In the genomic region with DNA sequence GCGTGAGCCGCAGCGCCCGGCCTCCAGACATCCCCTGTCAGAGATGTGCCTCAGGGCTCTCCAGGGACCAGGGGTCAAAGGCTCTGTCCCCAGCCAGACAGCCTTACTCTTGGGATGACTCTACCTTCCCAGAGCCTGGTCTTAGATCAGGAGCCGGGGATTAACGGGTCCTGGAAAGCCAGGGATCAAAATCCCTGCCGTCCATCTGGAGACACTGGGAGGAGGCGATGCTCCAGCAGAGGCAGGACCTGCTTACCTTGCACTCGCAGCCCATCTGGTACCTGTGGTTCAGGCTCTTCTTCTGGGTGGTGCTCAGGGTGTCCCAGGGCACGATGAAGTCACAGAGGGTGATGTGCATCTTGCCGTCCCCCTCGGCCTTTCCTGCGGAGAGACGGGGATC, we compare ENCODE assay signal across 19 cellular contexts. TPM values are rescaled to one million over a fixed set of nuclear protein-coding genes. Genes with fewer than 3 reads are reported as not detected.
DNase-seq lines count a peak whose midpoint lies in the region; ATAC-seq, FAIRE-seq and TF ChIP-seq lines count a peak whose summit lies in the region.
"Had no signal": no experiment of that assay in that cellular context is flagged by ENCODE, and none has a peak within 500 bp of the region (broad histone marks: within the 10 kb centered on the region; RNA-seq: fewer than 3 reads in every experiment).

No MANE protein-coding gene starts in this region.

- DNase-seq in BE2C (peak; percentile 48), D721Med (ENCODE audit: insufficient read length, low spot score) (peak; percentile 85), NCI-H82 treated with DMSO at 0.1 percent for 48 hours (lab: John Stamatoyannopoulos, UW; ENCODE audit: unreplicated experiment) (peak; percentile 34), head of caudate nucleus (no peak), GM23338 (ENCODE audit: low spot score) (no peak)
- DNase-seq in activated naive CD8-positive, alpha-beta T cell treated with anti-CD3 and anti-CD28 coated beads for 36 hours: no peak
- DNase-seq: 8988T; ACHN; AML-193; C1 segment of cervical spinal cord; CD4-positive, alpha-beta memory T cell; DMS53; DMS79 treated with DMSO at 0.1 percent for 48 hours; H7; HCEC 1CT had no signal

- no peak for TF ChIP-seq CTCF in BE2C (IDR thresholded peaks at IDR 0.05; ENCODE audit: low read depth, low read length)
- no peak for TF ChIP-seq CTCF in D721Med (IDR thresholded peaks at IDR 0.05; ENCODE audit: insufficient read depth, missing control alignments)
- no peak for TF ChIP-seq CTCF in GM23338 (conservative IDR thresholded peaks at IDR 0.05; ENCODE audit: low read depth in 2 of 2)

- H3K27ac ChIP-seq in GM23338 (ENCODE audit: low read depth): no peak overlapping the region
- H3K27ac ChIP-seq: A549 had no signal

- no peaks in the 10 kb centered on the region for H3K4me1 Mint-ChIP-seq in activated naive CD8-positive, alpha-beta T cell treated with anti-CD3 and anti-CD28 coated beads for 36 hours
- no peaks in the 10 kb centered on the region for H3K4me1 Mint-ChIP-seq in GM23338
- H3K4me1 Mint-ChIP-seq: CD4-positive, alpha-beta memory T cell had no signal

- no peak for ATAC-seq in GM23338

- no peaks in the 10 kb centered on the region for H3K36me3 Mint-ChIP-seq in activated naive CD8-positive, alpha-beta T cell treated with anti-CD3 and anti-CD28 coated beads for 36 hours
- H3K36me3 Mint-ChIP-seq in GM23338 (ENCODE audit: low read depth): no peaks in the 10 kb centered on the region; the same call in 2 of the 3 replicates
- H3K36me3 Mint-ChIP-seq: CD4-positive, alpha-beta memory T cell had no signal

- H3K36me3 ChIP-seq in BE2C (peaks cover 5% of the 10 kb centered on the region), GM23338 (ENCODE audit: insufficient read depth) (no peaks in the 10 kb centered on the region)

- FAIRE-seq in D721Med (lab: Jason Lieb, UNC): peak; percentile 21
- FAIRE-seq: A549, G401.6, GM12892, H1 had no signal

- H3K4me1 ChIP-seq in BE2C (peaks cover 6% of the 10 kb centered on the region), GM23338 (ENCODE audit: insufficient read depth) (no peaks in the 10 kb centered on the region)

- no peak overlapping the region for H2AFZ ChIP-seq in GM23338

- no peak overlapping the region for H3K4me2 ChIP-seq in GM23338
- H3K4me2 ChIP-seq: A549 had no signal

- no peaks in the 10 kb centered on the region for H4K20me1 ChIP-seq in GM23338 (replicated peaks; ENCODE audit: insufficient read depth)

- H3K79me2 ChIP-seq in GM23338 (replicated peaks; ENCODE audit: insufficient read depth): no peaks in the 10 kb centered on the region

- intact Hi-C loops in head of caudate nucleus (cut with DNase I): no loop called here

- no peak overlapping the region for H3K27ac Mint-ChIP-seq in activated naive CD8-positive, alpha-beta T cell treated with anti-CD3 and anti-CD28 coated beads for 36 hours
- no peak overlapping the region for H3K27ac Mint-ChIP-seq in GM23338

- H3F3A ChIP-seq in GM23338 (replicated peaks; ENCODE audit: low read depth): no peaks in the 10 kb centered on the region; the same call in 1 of the 2 replicates

- H3K9me3 Mint-ChIP-seq in activated naive CD8-positive, alpha-beta T cell treated with anti-CD3 and anti-CD28 coated beads for 36 hours: no peaks in the 10 kb centered on the region
- H3K9me3 Mint-ChIP-seq in GM23338: no peaks in the 10 kb centered on the region
- H3K9me3 Mint-ChIP-seq: CD4-positive, alpha-beta memory T cell had no signal

- H3K4me3 ChIP-seq in BE2C (ENCODE audit: low read depth, low read length) (no peak overlapping the region), GM23338 (no peak overlapping the region)
- H3K4me3 ChIP-seq: A549 had no signal

- no peaks in the 10 kb centered on the region for H3K9me2 ChIP-seq in GM23338 (ENCODE audit: insufficient read depth)

- H3K27me3 ChIP-seq in BE2C (no peaks in the 10 kb centered on the region), GM23338 (ENCODE audit: insufficient read depth) (no peaks in the 10 kb centered on the region)

- H3K4me3 Mint-ChIP-seq in activated naive CD8-positive, alpha-beta T cell treated with anti-CD3 and anti-CD28 coated beads for 36 hours: no peak overlapping the region
- H3K4me3 Mint-ChIP-seq in GM23338: no peak overlapping the region
- H3K4me3 Mint-ChIP-seq: CD4-positive, alpha-beta memory T cell had no signal

- H3K9me3 ChIP-seq in BE2C: no peaks in the 10 kb centered on the region
- H3K9me3 ChIP-seq: A549 had no signal

- H3K27me3 Mint-ChIP-seq in activated naive CD8-positive, alpha-beta T cell treated with anti-CD3 and anti-CD28 coated beads for 36 hours: no peaks in the 10 kb centered on the region
- H3K27me3 Mint-ChIP-seq in GM23338 (ENCODE audit: insufficient read depth, low read depth, poor library complexity): peaks cover 5% of the 10 kb centered on the region

TF ChIP-seq in GM23338, 12 proteins besides CTCF, POLR2A, EP300 and RAD21 (continues in another document):
- TF ChIP-seq POLR2AphosphoS5 (IDR thresholded peaks at IDR 0.05; ENCODE audit: low read depth): no peak
- TF ChIP-seq, protein P1, sequence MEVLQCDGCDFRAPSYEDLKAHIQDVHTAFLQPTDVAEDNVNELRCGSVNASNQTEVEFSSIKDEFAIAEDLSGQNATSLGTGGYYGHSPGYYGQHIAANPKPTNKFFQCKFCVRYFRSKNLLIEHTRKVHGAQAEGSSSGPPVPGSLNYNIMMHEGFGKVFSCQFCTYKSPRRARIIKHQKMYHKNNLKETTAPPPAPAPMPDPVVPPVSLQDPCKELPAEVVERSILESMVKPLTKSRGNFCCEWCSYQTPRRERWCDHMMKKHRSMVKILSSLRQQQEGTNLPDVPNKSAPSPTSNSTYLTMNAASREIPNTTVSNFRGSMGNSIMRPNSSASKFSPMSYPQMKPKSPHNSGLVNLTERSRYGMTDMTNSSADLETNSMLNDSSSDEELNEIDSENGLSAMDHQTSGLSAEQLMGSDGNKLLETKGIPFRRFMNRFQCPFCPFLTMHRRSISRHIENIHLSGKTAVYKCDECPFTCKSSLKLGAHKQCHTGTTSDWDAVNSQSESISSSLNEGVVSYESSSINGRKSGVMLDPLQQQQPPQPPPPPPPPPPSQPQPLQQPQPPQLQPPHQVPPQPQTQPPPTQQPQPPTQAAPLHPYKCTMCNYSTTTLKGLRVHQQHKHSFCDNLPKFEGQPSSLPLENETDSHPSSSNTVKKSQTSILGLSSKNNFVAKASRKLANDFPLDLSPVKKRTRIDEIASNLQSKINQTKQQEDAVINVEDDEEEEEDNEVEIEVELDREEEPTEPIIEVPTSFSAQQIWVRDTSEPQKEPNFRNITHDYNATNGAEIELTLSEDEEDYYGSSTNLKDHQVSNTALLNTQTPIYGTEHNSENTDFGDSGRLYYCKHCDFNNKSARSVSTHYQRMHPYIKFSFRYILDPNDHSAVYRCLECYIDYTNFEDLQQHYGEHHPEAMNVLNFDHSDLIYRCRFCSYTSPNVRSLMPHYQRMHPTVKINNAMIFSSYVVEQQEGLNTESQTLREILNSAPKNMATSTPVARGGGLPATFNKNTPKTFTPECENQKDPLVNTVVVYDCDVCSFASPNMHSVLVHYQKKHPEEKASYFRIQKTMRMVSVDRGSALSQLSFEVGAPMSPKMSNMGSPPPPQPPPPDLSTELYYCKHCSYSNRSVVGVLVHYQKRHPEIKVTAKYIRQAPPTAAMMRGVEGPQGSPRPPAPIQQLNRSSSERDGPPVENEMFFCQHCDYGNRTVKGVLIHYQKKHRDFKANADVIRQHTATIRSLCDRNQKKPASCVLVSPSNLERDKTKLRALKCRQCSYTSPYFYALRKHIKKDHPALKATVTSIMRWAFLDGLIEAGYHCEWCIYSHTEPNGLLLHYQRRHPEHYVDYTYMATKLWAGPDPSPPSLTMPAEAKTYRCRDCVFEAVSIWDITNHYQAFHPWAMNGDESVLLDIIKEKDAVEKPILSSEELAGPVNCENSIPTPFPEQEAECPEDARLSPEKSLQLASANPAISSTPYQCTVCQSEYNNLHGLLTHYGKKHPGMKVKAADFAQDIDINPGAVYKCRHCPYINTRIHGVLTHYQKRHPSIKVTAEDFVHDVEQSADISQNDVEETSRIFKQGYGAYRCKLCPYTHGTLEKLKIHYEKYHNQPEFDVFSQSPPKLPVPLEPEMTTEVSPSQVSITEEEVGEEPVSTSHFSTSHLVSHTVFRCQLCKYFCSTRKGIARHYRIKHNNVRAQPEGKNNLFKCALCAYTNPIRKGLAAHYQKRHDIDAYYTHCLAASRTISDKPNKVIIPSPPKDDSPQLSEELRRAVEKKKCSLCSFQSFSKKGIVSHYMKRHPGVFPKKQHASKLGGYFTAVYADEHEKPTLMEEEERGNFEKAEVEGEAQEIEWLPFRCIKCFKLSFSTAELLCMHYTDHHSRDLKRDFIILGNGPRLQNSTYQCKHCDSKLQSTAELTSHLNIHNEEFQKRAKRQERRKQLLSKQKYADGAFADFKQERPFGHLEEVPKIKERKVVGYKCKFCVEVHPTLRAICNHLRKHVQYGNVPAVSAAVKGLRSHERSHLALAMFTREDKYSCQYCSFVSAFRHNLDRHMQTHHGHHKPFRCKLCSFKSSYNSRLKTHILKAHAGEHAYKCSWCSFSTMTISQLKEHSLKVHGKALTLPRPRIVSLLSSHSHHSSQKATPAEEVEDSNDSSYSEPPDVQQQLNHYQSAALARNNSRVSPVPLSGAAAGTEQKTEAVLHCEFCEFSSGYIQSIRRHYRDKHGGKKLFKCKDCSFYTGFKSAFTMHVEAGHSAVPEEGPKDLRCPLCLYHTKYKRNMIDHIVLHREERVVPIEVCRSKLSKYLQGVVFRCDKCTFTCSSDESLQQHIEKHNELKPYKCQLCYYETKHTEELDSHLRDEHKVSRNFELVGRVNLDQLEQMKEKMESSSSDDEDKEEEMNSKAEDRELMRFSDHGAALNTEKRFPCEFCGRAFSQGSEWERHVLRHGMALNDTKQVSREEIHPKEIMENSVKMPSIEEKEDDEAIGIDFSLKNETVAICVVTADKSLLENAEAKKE (CRISPR knock-in tag; IDR thresholded peaks at IDR 0.05): no peak

RNA-seq across cellular contexts. Expression of a gene that starts 16.7 kb away (rescaled TPM):
- 110 TPM for polyA plus RNA-seq in BE2C (2012; ENCODE audit: insufficient read depth, insufficient read length, low read depth)
- 100 to 1,000 TPM; 126 to 128 TPM for total RNA-seq in activated naive CD8-positive, alpha-beta T cell treated with anti-CD3 and anti-CD28 coated beads for 36 hours
- total RNA-seq in GM23338 (2014; rRNA removed; shearing (Covaris generic)): 55.5 and 58.7 TPM in 2 replicates
- polyA plus RNA-seq in GM23338 (2016; fragmentation: Nextera tagmentation; extraction: Ambion mirVana): 36.2 and 38.1 TPM in 2 replicates

RNA-seq across cellular contexts. Expression of a gene that starts 45.7 kb away (rescaled TPM):
- polyA plus RNA-seq in BE2C (2012; ENCODE audit: insufficient read depth, insufficient read length, low read depth): 0.62 TPM
- total RNA-seq in activated naive CD8-positive, alpha-beta T cell treated with anti-CD3 and anti-CD28 coated beads for 36 hours: under 1 TPM in 1 of 2 experiments, not detected in 1; 0.19 TPM
- 0.62 and 0.69 TPM in 2 replicates for total RNA-seq in GM23338 (2014; rRNA removed; shearing (Covaris generic))
- 0.31 TPM in 1 of 2 replicates, not detected in the other for polyA plus RNA-seq in GM23338 (2016; fragmentation: Nextera tagmentation; extraction: Ambion mirVana)
- polyA plus RNA-seq: CD4-positive, alpha-beta memory T cell had no signal

Comparison
In these comparisons a context has a peak if more than half of its experiments do, and no peak if none do; other contexts are left out.
1. DNase-seq: peak in BE2C (single experiment), D721Med (single experiment) and NCI-H82 treated with DMSO at 0.1 percent for 48 hours (single experiment); none in head of caudate nucleus (0 of 42), activated naive CD8-positive, alpha-beta T cell treated with anti-CD3 and anti-CD28 coated beads for 36 hours (single experiment) and GM23338 (single experiment).